Comparison of ENCODE assay signal across 8 cellular contexts in the genomic region with DNA sequence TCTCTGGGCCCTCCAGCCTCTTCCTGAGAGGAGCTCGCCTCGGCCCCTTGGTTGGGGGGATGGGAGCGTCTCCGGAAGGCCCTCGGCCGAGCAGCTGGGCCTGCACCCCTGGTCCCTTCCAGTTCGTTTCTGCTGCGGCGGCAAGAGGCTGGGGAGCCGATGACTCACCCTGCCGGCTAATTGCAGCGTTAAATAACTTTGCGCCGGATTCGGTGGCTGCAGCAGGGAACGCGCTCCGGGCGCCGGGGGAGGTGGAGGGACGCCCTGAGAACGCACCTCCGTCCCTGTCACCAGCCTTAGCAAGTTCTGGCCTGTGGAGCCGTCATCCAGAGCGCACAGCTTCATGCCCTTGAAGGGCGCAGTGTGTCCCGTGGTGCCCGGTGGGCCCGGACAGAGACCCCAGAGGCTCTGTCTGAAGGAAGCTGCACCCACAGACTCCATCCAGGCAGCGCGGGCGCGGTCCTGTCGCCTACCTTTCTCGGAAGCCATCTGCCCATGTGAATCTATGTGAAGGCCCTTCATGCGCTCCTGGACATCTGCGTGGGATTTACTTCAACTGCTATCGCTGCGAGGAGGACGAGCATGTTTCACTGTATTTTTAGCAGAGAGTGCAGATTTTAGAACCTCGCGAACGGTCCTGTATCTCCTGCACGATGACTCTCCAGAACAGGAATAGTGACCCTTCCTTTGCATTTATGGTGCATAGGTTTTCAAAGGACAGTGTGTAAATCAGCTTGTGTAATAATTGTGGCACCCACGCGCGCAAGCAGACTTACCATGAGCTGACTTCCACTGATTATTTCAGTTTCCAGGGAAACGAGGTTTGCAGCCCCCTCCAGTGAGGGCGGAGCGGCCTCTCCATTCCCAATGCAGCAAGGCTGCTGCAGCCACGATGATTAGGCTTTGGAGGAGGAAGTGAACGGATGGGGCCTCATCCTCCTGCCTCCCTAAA. TPM values are rescaled to one million over a fixed set of nuclear protein-coding genes. Genes with fewer than 3 reads are reported as not detected.
DNase-seq lines count a peak whose midpoint lies in the region; ATAC-seq and TF ChIP-seq lines count a peak whose summit lies in the region.

No MANE protein-coding gene starts in this region.

- H3K9me3 ChIP-seq in RWPE2 (ENCODE audit: severe bottlenecking), result no peaks in the 10 kb centered on the region
- H3K9me3 ChIP-seq in upper lobe of right lung, result no peaks in the 10 kb centered on the region

- TF ChIP-seq CTCF in RWPE2 (IDR thresholded peaks at IDR 0.05; ENCODE audit: poor library complexity, severe bottlenecking) (no peak), upper lobe of right lung (IDR thresholded peaks at IDR 0.05) (no peak)

- H3K27me3 ChIP-seq in RWPE2 (ENCODE audit: insufficient read depth, poor library complexity, severe bottlenecking), result peaks cover 74% of the 10 kb centered on the region
- H3K27me3 ChIP-seq in upper lobe of right lung, result peaks cover 79% of the 10 kb centered on the region

- H3K4me1 ChIP-seq in RWPE2 (ENCODE audit: insufficient read depth, poor library complexity, severe bottlenecking) (no peaks in the 10 kb centered on the region), upper lobe of right lung (no peaks in the 10 kb centered on the region)

- H3K36me3 ChIP-seq in RWPE2 (ENCODE audit: low read depth) (no peaks in the 10 kb centered on the region), upper lobe of right lung (no peaks in the 10 kb centered on the region)

- peak; percentile 30 to 33 for DNase-seq in activated CD4-positive, alpha-beta T cell treated with anti-CD3 and anti-CD28 coated beads, Interleukin-2, amount 50 U/mL, for 48 hours
- DNase-seq in activated CD4-positive, alpha-beta T cell treated with anti-CD3 and anti-CD28 coated beads, Interleukin-2, amount 50 U/mL, for 1 hour, result no peak
- no peak for DNase-seq in RWPE2 (ENCODE audit: low spot score)
- DNase-seq in head of caudate nucleus, result peak; percentile 38 to 92 (median 74)
- DNase-seq in stimulated activated CD4-positive, alpha-beta T cell treated with anti-CD3 and anti-CD28 coated beads, Interleukin-4, amount 100 ng/mL, for 48 hours (ENCODE audit: low read depth in 2 of 2), result peak; percentile 16 to 18
- no peak for DNase-seq in NCI-H2196 treated with DMSO at 0.1 percent for 48 hours (lab: John Stamatoyannopoulos, UW; ENCODE audit: unreplicated experiment)
- DNase-seq in upper lobe of right lung, result no peak
- no peak for DNase-seq in stimulated activated naive CD4-positive, alpha-beta T cell (lab: John Stamatoyannopoulos, UW)

- ATAC-seq in RWPE2 (ENCODE audit: low read depth), result peak; percentile 70
- no peak for ATAC-seq in upper lobe of right lung

- no peak overlapping the region for H3K27ac ChIP-seq in RWPE2 (ENCODE audit: poor library complexity, severe bottlenecking)
- no peak overlapping the region for H3K27ac ChIP-seq in upper lobe of right lung

- intact Hi-C loops in head of caudate nucleus (cut with DNase I), result no loop called here
- intact Hi-C loops in upper lobe of right lung (cut with DNase I), result no loop called here

- H3K4me3 ChIP-seq in RWPE2 (ENCODE audit: severe bottlenecking), result no peak overlapping the region
- H3K4me3 ChIP-seq in upper lobe of right lung, result no peak overlapping the region

RNA-seq across cellular contexts. Expression of gene TMEM271, which starts 1.7 kb away (rescaled TPM):
- total RNA-seq in upper lobe of right lung, result not detected

RNA-seq across cellular contexts. Expression of gene PDE6B, which starts 47.6 kb away (rescaled TPM):
- total RNA-seq in upper lobe of right lung, result 9.1 TPM

Comparison
In these comparisons a context has a peak if more than half of its experiments do, and no peak if none do; other contexts are left out.
1. DNase-seq: peak in activated CD4-positive, alpha-beta T cell treated with anti-CD3 and anti-CD28 coated beads, Interleukin-2, amount 50 U/mL, for 48 hours (2 of 2), head of caudate nucleus (42 of 42) and stimulated activated CD4-positive, alpha-beta T cell treated with anti-CD3 and anti-CD28 coated beads, Interleukin-4, amount 100 ng/mL, for 48 hours (2 of 2); none in activated CD4-positive, alpha-beta T cell treated with anti-CD3 and anti-CD28 coated beads, Interleukin-2, amount 50 U/mL, for 1 hour (single experiment), RWPE2 (single experiment), NCI-H2196 treated with DMSO at 0.1 percent for 48 hours (single experiment), upper lobe of right lung (single experiment) and stimulated activated naive CD4-positive, alpha-beta T cell (0 of 6).